In genomic region chr9:34500623-34501267, GRCh38 we compare ENCODE assay signal across 9 cellular contexts. TPM values are rescaled to one million over a fixed set of nuclear protein-coding genes. Genes with fewer than 3 reads are reported as not detected.
DNase-seq lines count a peak whose midpoint lies in the region; ATAC-seq, FAIRE-seq and TF ChIP-seq lines count a peak whose summit lies in the region.
"Had no signal": no experiment of that assay in that cellular context is flagged by ENCODE, and none has a peak within 500 bp of the region (broad histone marks: within the 10 kb centered on the region; RNA-seq: fewer than 3 reads in every experiment).

No MANE protein-coding gene starts in this region.

- DNase-seq in GM10248 (ENCODE audit: extremely low spot score): peak; percentile 70
- DNase-seq in M059J (ENCODE audit: low read depth): peak; percentile 44
- peak; percentile 28 for DNase-seq in T-helper 22 cell (ENCODE audit: low read depth)
- no peak for DNase-seq in astrocyte (ENCODE audit: low read depth)
- DNase-seq in immature natural killer cell: peak; percentile 55 to 62 (median 56)
- peak; percentile 50 to 75 for DNase-seq in stimulated activated CD4-positive, alpha-beta T cell treated with anti-CD3 and anti-CD28 coated beads, Interleukin-1b, Interleukin-23, amount 100 ng/mL, for 1 hour (ENCODE audit: low read depth in 2 of 2)
- DNase-seq in posterior vena cava (ENCODE audit: low spot score): no peak

- H3K4me1 ChIP-seq in astrocyte (ENCODE audit: insufficient read depth, low read length): peaks cover 14% of the 10 kb centered on the region

- no peak overlapping the region for H3K27ac Mint-ChIP-seq in astrocyte (ENCODE audit: unreplicated experiment)
- no peak overlapping the region for H3K27ac Mint-ChIP-seq in immature natural killer cell

- H3K27ac ChIP-seq in astrocyte (ENCODE audit: low read depth, low read length): no peak overlapping the region
- H3K27ac ChIP-seq: epithelial cell of prostate had no signal

- H3K36me3 Mint-ChIP-seq in astrocyte (ENCODE audit: low read depth, unreplicated experiment) (no peaks in the 10 kb centered on the region), immature natural killer cell (no peaks in the 10 kb centered on the region)

- H3K9me3 ChIP-seq in astrocyte (ENCODE audit: insufficient read depth, low read depth, low read length): no peaks in the 10 kb centered on the region

- intact Hi-C loops in posterior vena cava (cut with DNase I): loop anchor here (5.0 to 10.0 kb wide), 3 partner anchors 92 to 98 kb away; no protein-coding TSS in a partner anchor

- peaks cover 34% of the 10 kb centered on the region for H3K27me3 Mint-ChIP-seq in astrocyte (ENCODE audit: low read depth, unreplicated experiment)
- peaks cover 5 to 7% (median 5%) of the 10 kb centered on the region in 3 donors for H3K27me3 Mint-ChIP-seq in immature natural killer cell (ENCODE audit: low read depth in 3 of 3)

- H4K20me1 ChIP-seq in astrocyte (ENCODE audit: insufficient read depth, low read length): no peaks in the 10 kb centered on the region

- peaks cover 26% of the 10 kb centered on the region for H3K27me3 ChIP-seq in astrocyte (ENCODE audit: insufficient read depth, low read length)

- no peak overlapping the region for H2AFZ ChIP-seq in astrocyte (ENCODE audit: low read depth, low read length)

- H3K9me3 Mint-ChIP-seq in astrocyte (ENCODE audit: unreplicated experiment) (peaks cover 6% of the 10 kb centered on the region), immature natural killer cell (peaks cover 0 to 2% (median 0%) of the 10 kb centered on the region in 6 donors)

- H3K4me1 Mint-ChIP-seq in astrocyte (ENCODE audit: low read depth, unreplicated experiment): peaks cover 21% of the 10 kb centered on the region
- H3K4me1 Mint-ChIP-seq in immature natural killer cell: no peaks in the 10 kb centered on the region

- H3K4me3 ChIP-seq in astrocyte (ENCODE audit: insufficient read depth, low read depth, low read length): no peak overlapping the region

- no peaks in the 10 kb centered on the region for H3K79me2 ChIP-seq in astrocyte (ENCODE audit: insufficient read depth, low read length)

- H3K9ac ChIP-seq in astrocyte (ENCODE audit: low read length): no peak overlapping the region

- FAIRE-seq in astrocyte (lab: Jason Lieb, UNC): no peak

- CTCF ChIA-PET in GM10248 (lab: Yijun Ruan, JAX): interaction anchor here (0.7 to 8.9 kb wide), 29 partner anchors 11 to 373 kb away, joined by 3 to 77 read pairs (median 4); partner anchors contain the start of genes DNAI1 and FAM219A

- no peak for ATAC-seq in HG03135 (IDR thresholded peaks at IDR 0.05; ENCODE audit: unreplicated experiment)

- H3K36me3 ChIP-seq in astrocyte (ENCODE audit: insufficient read depth, low read length): no peaks in the 10 kb centered on the region

- H3K4me3 Mint-ChIP-seq in astrocyte (ENCODE audit: unreplicated experiment) (no peak overlapping the region), immature natural killer cell (no peak overlapping the region)

- no peak overlapping the region for H3K4me2 ChIP-seq in astrocyte (ENCODE audit: low read length)

- POLR2A ChIA-PET in GM10248 (lab: Yijun Ruan, JAX): no interaction called here

- TF ChIP-seq CTCF in GM10248 (IDR thresholded peaks at IDR 0.05; ENCODE audit: control extremely low read depth, extremely low read depth, low read depth, missing control alignments) (peak; percentile 93), astrocyte (IDR thresholded peaks at IDR 0.05; ENCODE audit: insufficient read depth, low read depth, low read length) (peak; percentile 96)

RNA-seq across cellular contexts. Expression of gene ENHO, which starts 22.0 kb away (rescaled TPM):
- total RNA-seq in M059J (2014; rRNA removed; shearing (Covaris generic)): 0.71 and 2.0 TPM in 2 replicates
- total RNA-seq in astrocyte: 0.55 and 1.1 TPM in 2 replicates
- polyA plus RNA-seq in immature natural killer cell: 10 to 100 TPM in 1 of 3 donors, 1 to 10 TPM in 1, under 1 TPM in 1; 1.00 to 11.3 (median 9.2) TPM
- under 1 TPM; 0.24 to 0.74 TPM for total RNA-seq in posterior vena cava

RNA-seq across cellular contexts. Expression of gene DNAI1, which starts 42.1 kb away (rescaled TPM):
- total RNA-seq in M059J (2014; rRNA removed; shearing (Covaris generic)): not detected in 2 replicates
- total RNA-seq in astrocyte (0.58 and 1.8 TPM in 2 replicates), posterior vena cava (not detected)
- polyA plus RNA-seq in immature natural killer cell: not detected

RNA-seq across cellular contexts. Expression of gene FAM219A, which starts 42.4 kb away (rescaled TPM):
- total RNA-seq in M059J (2014; rRNA removed; shearing (Covaris generic)): 14.6 and 31.1 TPM in 2 replicates
- total RNA-seq in astrocyte (59.9 and 63.5 TPM in 2 replicates), posterior vena cava (10 to 100 TPM; 26.3 to 39.3 TPM)
- polyA plus RNA-seq in immature natural killer cell: 1 to 10 TPM in 2 of 3 donors, under 1 TPM in 1; 0.25 to 2.6 (median 1.6) TPM

Comparison
In these comparisons a context has a peak if more than half of its experiments do, and no peak if none do; other contexts are left out.
1. DNase-seq: peak in GM10248 (single experiment), M059J (single experiment), T-helper 22 cell (single experiment), immature natural killer cell (3 of 3) and stimulated activated CD4-positive, alpha-beta T cell treated with anti-CD3 and anti-CD28 coated beads, Interleukin-1b, Interleukin-23, amount 100 ng/mL, for 1 hour (2 of 2); none in astrocyte (single experiment) and posterior vena cava (single experiment).